In the genomic region with DNA sequence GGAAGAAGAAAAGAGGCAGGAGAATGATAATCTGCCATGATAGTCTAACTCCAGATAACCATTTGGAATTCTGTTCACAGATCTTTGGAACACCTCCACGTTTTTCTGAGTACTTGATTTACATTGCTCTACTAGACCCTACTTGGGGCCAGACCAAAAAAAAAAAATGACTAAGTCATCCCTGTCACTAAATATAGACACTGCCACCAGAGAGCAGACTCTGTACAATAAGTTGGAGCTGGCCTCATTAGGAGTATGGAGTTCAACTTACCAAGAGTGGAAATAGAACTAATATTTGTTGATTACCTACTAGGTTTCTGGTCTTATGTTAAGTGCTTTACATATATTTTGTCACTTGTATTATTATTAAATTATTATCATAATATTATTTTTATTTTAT, we compare ENCODE assay signal across 2 cellular contexts.
TF ChIP-seq lines count a peak whose summit lies in the region.

No MANE protein-coding gene starts in this region.

TF ChIP-seq in HCT116, 20 proteins besides CTCF, POLR2A, EP300 and RAD21:
- TF ChIP-seq, protein P1, sequence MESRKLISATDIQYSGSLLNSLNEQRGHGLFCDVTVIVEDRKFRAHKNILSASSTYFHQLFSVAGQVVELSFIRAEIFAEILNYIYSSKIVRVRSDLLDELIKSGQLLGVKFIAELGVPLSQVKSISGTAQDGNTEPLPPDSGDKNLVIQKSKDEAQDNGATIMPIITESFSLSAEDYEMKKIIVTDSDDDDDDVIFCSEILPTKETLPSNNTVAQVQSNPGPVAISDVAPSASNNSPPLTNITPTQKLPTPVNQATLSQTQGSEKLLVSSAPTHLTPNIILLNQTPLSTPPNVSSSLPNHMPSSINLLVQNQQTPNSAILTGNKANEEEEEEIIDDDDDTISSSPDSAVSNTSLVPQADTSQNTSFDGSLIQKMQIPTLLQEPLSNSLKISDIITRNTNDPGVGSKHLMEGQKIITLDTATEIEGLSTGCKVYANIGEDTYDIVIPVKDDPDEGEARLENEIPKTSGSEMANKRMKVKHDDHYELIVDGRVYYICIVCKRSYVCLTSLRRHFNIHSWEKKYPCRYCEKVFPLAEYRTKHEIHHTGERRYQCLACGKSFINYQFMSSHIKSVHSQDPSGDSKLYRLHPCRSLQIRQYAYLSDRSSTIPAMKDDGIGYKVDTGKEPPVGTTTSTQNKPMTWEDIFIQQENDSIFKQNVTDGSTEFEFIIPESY (IDR thresholded peaks at IDR 0.05; ENCODE audit: extremely low read depth, insufficient replicate concordance, low read length): no peak
- no peak for TF ChIP-seq SRF (IDR thresholded peaks at IDR 0.05; ENCODE audit: low read depth)
- TF ChIP-seq, protein P2, sequence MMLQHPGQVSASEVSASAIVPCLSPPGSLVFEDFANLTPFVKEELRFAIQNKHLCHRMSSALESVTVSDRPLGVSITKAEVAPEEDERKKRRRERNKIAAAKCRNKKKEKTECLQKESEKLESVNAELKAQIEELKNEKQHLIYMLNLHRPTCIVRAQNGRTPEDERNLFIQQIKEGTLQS (IDR thresholded peaks at IDR 0.05): no peak

TF ChIP-seq in K562, 482 proteins besides CTCF, POLR2A, EP300 and RAD21 (continued from another document):
- TF ChIP-seq NFE2 (IDR thresholded peaks at IDR 0.05; ENCODE audit: low read depth) (peak; percentile 23; the same call in 1 of the 2 replicates), MEF2A (IDR thresholded peaks at IDR 0.05; ENCODE audit: control insufficient read depth, low read depth, low read length) (peak; percentile 82), ZNF384 (IDR thresholded peaks at IDR 0.05; ENCODE audit: low read depth, low read length) (peak; percentile 40; the same call in 1 of the 2 replicates)
